1 cellular context compared by ENCODE assay signal in genomic region chr15:37083610-37084009, GRCh38.
TF ChIP-seq lines count a peak whose summit lies in the region.

No MANE protein-coding gene starts in this region.

TF ChIP-seq in HEK293, 187 proteins besides CTCF, POLR2A, EP300 and RAD21 (continued from another document):
- TF ChIP-seq ZSCAN5A (tag by site-specific recombination; IDR thresholded peaks at IDR 0.05) (no peak), GLIS1 (tag by site-specific recombination; IDR thresholded peaks at IDR 0.05) (peak; percentile 72)
